ENCODE assay signal across 13 cellular contexts in the genomic region with DNA sequence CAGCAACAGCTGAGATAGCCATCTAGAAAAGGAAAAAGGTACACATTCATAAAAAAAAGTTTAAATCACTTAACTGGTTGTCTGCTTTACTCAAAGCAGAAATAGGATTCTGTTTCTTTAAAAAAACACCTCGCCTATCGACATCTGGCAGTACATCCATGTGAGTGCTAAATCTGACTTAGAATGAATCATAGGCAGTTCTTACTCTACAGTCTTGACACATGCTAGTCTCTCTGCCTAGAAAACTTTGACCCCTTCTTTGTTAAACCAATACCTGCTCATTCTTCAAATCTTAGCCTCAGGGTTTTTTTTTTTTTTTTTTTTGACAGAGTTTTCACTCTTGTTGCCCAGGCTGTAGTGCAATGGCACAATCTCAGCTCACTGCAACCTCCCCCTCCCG. TPM values are rescaled to one million over a fixed set of nuclear protein-coding genes. Genes with fewer than 3 reads are reported as not detected.
DNase-seq lines count a peak whose midpoint lies in the region; ATAC-seq and TF ChIP-seq lines count a peak whose summit lies in the region.
"Had no signal": no experiment of that assay in that cellular context is flagged by ENCODE, and none has a peak within 500 bp of the region (broad histone marks: within the 10 kb centered on the region; RNA-seq: fewer than 3 reads in every experiment).

No MANE protein-coding gene starts in this region.

- no peak overlapping the region for H3K27ac ChIP-seq in stomach
- H3K27ac ChIP-seq: PC-9, tibial artery had no signal

- no peaks in the 10 kb centered on the region for H3K27me3 ChIP-seq in stomach
- H3K27me3 ChIP-seq: tibial artery had no signal

- H3K9me3 ChIP-seq in stomach, result no peaks in the 10 kb centered on the region
- H3K9me3 ChIP-seq: tibial artery had no signal

- in situ Hi-C loops in astrocyte of the cerebellum (cut with HindIII; ENCODE audit: low sequenced_read_pairs), result no loop called here

- no peak for TF ChIP-seq POLR2A in stomach (IDR thresholded peaks at IDR 0.05)

- H3K4me1 ChIP-seq in stomach, result no peaks in the 10 kb centered on the region
- H3K4me1 ChIP-seq: tibial artery had no signal

- no peak overlapping the region for H3K4me3 ChIP-seq in astrocyte of the cerebellum (ENCODE audit: low read depth, low read length)
- H3K4me3 ChIP-seq in stomach, result no peak overlapping the region
- H3K4me3 ChIP-seq: PC-9, tibial artery had no signal

- no peak for DNase-seq in Right ventricle myocardium inferior (ENCODE audit: missing footprints)
- DNase-seq in Right ventricle myocardium superior, result no peak
- DNase-seq in astrocyte of the cerebellum (ENCODE audit: low read depth), result peak; percentile 2
- DNase-seq in inferior parietal cortex (ENCODE audit: extremely low spot score), result peak; percentile 34
- DNase-seq in AML-193 (lab: John Stamatoyannopoulos, UW), result no peak
- DNase-seq in CD1c-positive myeloid dendritic cell (ENCODE audit: extremely low spot score), result no peak
- no peak for DNase-seq in stomach
- DNase-seq in HUDEP-2 (lab: John Stamatoyannopoulos, UW; ENCODE audit: unreplicated experiment in 76 of 76), result no peak
- DNase-seq: CD4-positive, alpha-beta memory T cell; immature natural killer cell; NCI-H187 treated with DMSO at 0.1 percent for 48 hours; tibial artery had no signal

- TF ChIP-seq EP300 in stomach (IDR thresholded peaks at IDR 0.05), result no peak

- peaks cover 53 to 100% (median 100%) of the 10 kb centered on the region in 4 donors for H3K36me3 ChIP-seq in stomach

- no peak for TF ChIP-seq CTCF in astrocyte of the cerebellum (IDR thresholded peaks at IDR 0.05; ENCODE audit: low read depth, low read length, missing control alignments)
- TF ChIP-seq CTCF in stomach (IDR thresholded peaks at IDR 0.05), result no peak

- WGBS in stomach, 5 donors, result 59 to 69% (median 65%) methylated on average over 3 of the region's 3 CpGs

- intact Hi-C loops in Right ventricle myocardium inferior (cut with DNase I) (no loop called here), Right ventricle myocardium superior (cut with DNase I) (no loop called here), stomach (cut with DNase I; ENCODE audit: low total_unique reads) (no loop called here)

- ATAC-seq in Right ventricle myocardium inferior (peak; percentile 34), Right ventricle myocardium superior (ENCODE audit: poor library complexity) (no peak)

RNA-seq across cellular contexts. Expression of a gene that starts 37.1 kb away (rescaled TPM):
- total RNA-seq in Right ventricle myocardium inferior (0.51 TPM), Right ventricle myocardium superior (0.86 TPM), stomach (1 to 10 TPM in 4 of 5 donors, not detected in 1; 2.7 to 9.4 (median 6.7) TPM)
- polyA plus RNA-seq in stomach, result under 1 TPM in 2 of 3 donors, not detected in 1; 0.15 to 0.19 TPM
- polyA plus RNA-seq: CD4-positive, alpha-beta memory T cell; immature natural killer cell had no signal

Comparison
In these comparisons a context has a peak if more than half of its experiments do, and no peak if none do; other contexts are left out.
1. DNase-seq: peak in astrocyte of the cerebellum (single experiment) and inferior parietal cortex (single experiment); none in Right ventricle myocardium inferior (single experiment), Right ventricle myocardium superior (single experiment), AML-193 (0 of 2), CD1c-positive myeloid dendritic cell (single experiment), stomach (single experiment) and HUDEP-2 (0 of 76).